Comparison of ENCODE assay signal across 11 cellular contexts in genomic region chr7:155214328-155214986, GRCh38.
DNase-seq lines count a peak whose midpoint lies in the region; ATAC-seq and FAIRE-seq lines count a peak whose summit lies in the region.
"Had no signal": no experiment of that assay in that cellular context is flagged by ENCODE, and none has a peak within 500 bp of the region (broad histone marks: within the 10 kb centered on the region; RNA-seq: fewer than 3 reads in every experiment).

No MANE protein-coding gene starts in this region.

- peak overlapping the region; percentile 93 for H3K4me2 ChIP-seq in GM23248 (ENCODE audit: unreplicated experiment)

- H4K20me1 ChIP-seq in GM23248 (ENCODE audit: insufficient read depth), result no peaks in the 10 kb centered on the region

- H3K4me1 ChIP-seq in GM23248 (ENCODE audit: insufficient read depth) (peaks cover 22% of the 10 kb centered on the region), small intestine (ENCODE audit: control insufficient read depth in 2 of 2, insufficient read depth in 1 of 2, low read depth in 1 of 2, low read length in 1 of 2) (peaks cover 0 to 1% of the 10 kb centered on the region in 2 donors)

- no peaks in the 10 kb centered on the region for H3F3A ChIP-seq in GM23248 (ENCODE audit: insufficient read depth)

- in situ Hi-C loops in GM23248 (cut with MboI), result no loop called here

- H3K9me3 ChIP-seq in GM23248 (ENCODE audit: low read depth), result no peaks in the 10 kb centered on the region
- H3K9me3 ChIP-seq in small intestine (ENCODE audit: control insufficient read depth, low read depth), result no peaks in the 10 kb centered on the region

- 4 to 5% methylated on average over 26 to 32 of the region's 32 CpGs for WGBS in GM23248 (ENCODE audit: low coverage in 1 of 2, low lambda C conversion rate in 2 of 2, missing lambda C conversion rate in 2 of 2), 2 experiments
- 16 to 35% (median 18%) methylated on average over 32 of the region's 32 CpGs for WGBS in small intestine, 3 donors

- peak overlapping the region; percentile 75 for H3K4me3 ChIP-seq in GM23248
- peak overlapping the region in 1 of 2 donors; percentile 49 for H3K4me3 ChIP-seq in small intestine (ENCODE audit: low read depth in 1 of 2, low read length in 2 of 2)

- H3K4me1 Mint-ChIP-seq in activated naive CD8-positive, alpha-beta T cell treated with anti-CD3 and anti-CD28 coated beads, Interleukin-2, amount 50 U/mL, for 24 hours, result peaks cover 7% of the 10 kb centered on the region
- H3K4me1 Mint-ChIP-seq: stimulated activated memory B cell treated with anti-CD40 and anti-IgM and Interleukin-4, amounts not matched to agents 10 μg/mL and 1 μg/mL and 100 μg/mL, for 72 hours had no signal

- peak overlapping the region; percentile 96 for H3K9ac ChIP-seq in GM23248

- peaks cover 4% of the 10 kb centered on the region for H3K27me3 Mint-ChIP-seq in activated naive CD8-positive, alpha-beta T cell treated with anti-CD3 and anti-CD28 coated beads, Interleukin-2, amount 50 U/mL, for 24 hours

- H3K36me3 ChIP-seq in GM23248 (ENCODE audit: low read depth) (no peaks in the 10 kb centered on the region), small intestine (ENCODE audit: control insufficient read depth in 2 of 2, insufficient read depth in 2 of 2, low read length in 2 of 2) (no peaks in the 10 kb centered on the region)

- H3K27ac Mint-ChIP-seq in activated naive CD8-positive, alpha-beta T cell treated with anti-CD3 and anti-CD28 coated beads, Interleukin-2, amount 50 U/mL, for 24 hours, result no peak overlapping the region
- H3K27ac Mint-ChIP-seq: IgD-negative memory B cell; stimulated activated memory B cell treated with anti-CD40 and anti-IgM and Interleukin-4, amounts not matched to agents 10 μg/mL and 1 μg/mL and 100 μg/mL, for 72 hours had no signal

- no peaks in the 10 kb centered on the region for H3K36me3 Mint-ChIP-seq in activated naive CD8-positive, alpha-beta T cell treated with anti-CD3 and anti-CD28 coated beads, Interleukin-2, amount 50 U/mL, for 24 hours (ENCODE audit: low read depth)
- H3K36me3 Mint-ChIP-seq: IgD-negative memory B cell; stimulated activated memory B cell treated with anti-CD40 and anti-IgM and Interleukin-4, amounts not matched to agents 10 μg/mL and 1 μg/mL and 100 μg/mL, for 72 hours had no signal

- H3K27ac ChIP-seq in GM23248 (peak overlapping the region; percentile 79), small intestine (ENCODE audit: low read depth in 1 of 2, low read length in 1 of 2) (peak overlapping the region in 1 of 2 donors; percentile 72)

- no peak for FAIRE-seq in small intestine (lab: Jason Lieb, UNC)
- FAIRE-seq: H54 had no signal

- no peaks in the 10 kb centered on the region; the same call in 1 of the 2 replicates for H3K79me2 ChIP-seq in GM23248 (ENCODE audit: insufficient read depth)

- H3K9me2 ChIP-seq in GM23248 (ENCODE audit: insufficient read depth), result no peaks in the 10 kb centered on the region

- H3K9me3 Mint-ChIP-seq in activated naive CD8-positive, alpha-beta T cell treated with anti-CD3 and anti-CD28 coated beads, Interleukin-2, amount 50 U/mL, for 24 hours, result no peaks in the 10 kb centered on the region
- H3K9me3 Mint-ChIP-seq: IgD-negative memory B cell; stimulated activated memory B cell treated with anti-CD40 and anti-IgM and Interleukin-4, amounts not matched to agents 10 μg/mL and 1 μg/mL and 100 μg/mL, for 72 hours had no signal

- ATAC-seq in activated naive CD8-positive, alpha-beta T cell treated with anti-CD3 and anti-CD28 coated beads, Interleukin-2, amount 50 U/mL, for 24 hours, result no peak
- ATAC-seq in HG03442 (IDR thresholded peaks at IDR 0.05; ENCODE audit: unreplicated experiment) (no peak), HG03354 (IDR thresholded peaks at IDR 0.05; ENCODE audit: poor library complexity, severe bottlenecking, unreplicated experiment) (no peak)
- ATAC-seq: stimulated activated memory B cell treated with anti-CD40 and anti-IgM and Interleukin-4, amounts not matched to agents 10 μg/mL and 1 μg/mL and 100 μg/mL, for 72 hours had no signal

- H3K27me3 ChIP-seq in GM23248 (replicated peaks; ENCODE audit: insufficient read depth) (no peaks in the 10 kb centered on the region), small intestine (ENCODE audit: control insufficient read depth in 2 of 2, insufficient read depth in 2 of 2, low read length in 2 of 2) (peaks cover 0 to 3% of the 10 kb centered on the region in 2 donors)

- DNase-seq in GM23248 (peak; percentile 87), NCI-H748 treated with DMSO at 0.1 percent for 48 hours (lab: John Stamatoyannopoulos, UW) (peak; percentile 40), kidney glomerular epithelial cell (lab: John Stamatoyannopoulos, UW) (peak; percentile 50), small intestine (peak; percentile 61)
- no peak for DNase-seq in activated naive CD8-positive, alpha-beta T cell treated with anti-CD3 and anti-CD28 coated beads, Interleukin-2, amount 50 U/mL, for 24 hours
- DNase-seq in stimulated activated CD4-positive, alpha-beta T cell treated with anti-CD3 and anti-CD28 coated beads, Interleukin-2, amount 100 ng/mL, for 48 hours, result no peak

- peak overlapping the region; percentile 69 for H2AFZ ChIP-seq in GM23248

- H3K4me3 Mint-ChIP-seq in activated naive CD8-positive, alpha-beta T cell treated with anti-CD3 and anti-CD28 coated beads, Interleukin-2, amount 50 U/mL, for 24 hours, result no peak overlapping the region
- H3K4me3 Mint-ChIP-seq: IgD-negative memory B cell; stimulated activated memory B cell treated with anti-CD40 and anti-IgM and Interleukin-4, amounts not matched to agents 10 μg/mL and 1 μg/mL and 100 μg/mL, for 72 hours had no signal

Comparison
In these comparisons a context has a peak if more than half of its experiments do, and no peak if none do; other contexts are left out.
1. DNase-seq: peak in GM23248 (single experiment), NCI-H748 treated with DMSO at 0.1 percent for 48 hours (single experiment), kidney glomerular epithelial cell (single experiment) and small intestine (single experiment); none in activated naive CD8-positive, alpha-beta T cell treated with anti-CD3 and anti-CD28 coated beads, Interleukin-2, amount 50 U/mL, for 24 hours (single experiment) and stimulated activated CD4-positive, alpha-beta T cell treated with anti-CD3 and anti-CD28 coated beads, Interleukin-2, amount 100 ng/mL, for 48 hours (0 of 2).